ENCODE assay signal across 1 cellular context in the genomic region with DNA sequence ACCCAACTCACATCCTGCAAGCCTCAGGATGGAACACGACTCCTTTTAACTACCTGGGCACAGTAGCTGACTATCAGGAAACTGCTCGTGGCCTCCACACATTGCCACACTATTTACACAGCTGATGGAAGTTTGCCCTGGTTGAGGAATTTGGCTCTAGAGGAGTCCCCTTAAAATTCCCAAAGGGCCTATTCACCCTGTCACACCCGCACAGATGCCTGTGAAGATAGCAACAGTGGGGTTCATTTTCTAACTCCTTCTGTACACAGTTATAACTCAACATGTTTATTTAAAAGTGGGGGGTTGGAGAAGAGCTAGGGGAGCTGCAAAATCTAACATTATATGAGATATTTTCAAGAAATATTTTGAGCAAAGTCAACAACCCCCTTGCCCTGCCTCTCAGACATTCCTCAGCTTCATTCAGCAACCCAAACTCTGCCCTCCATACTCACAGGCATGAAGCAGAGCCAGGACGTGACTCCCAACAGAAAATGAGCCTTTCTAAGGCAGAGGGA.
A peak's percentile ranks its signal among the peaks of the same experiment; 100 is the strongest.
TF ChIP-seq lines count a peak whose summit lies in the region.

No MANE protein-coding gene starts in this region.

TF ChIP-seq in HepG2, 621 proteins besides CTCF, POLR2A, EP300 and RAD21 (continued from another document):
- TF ChIP-seq, protein P1, sequence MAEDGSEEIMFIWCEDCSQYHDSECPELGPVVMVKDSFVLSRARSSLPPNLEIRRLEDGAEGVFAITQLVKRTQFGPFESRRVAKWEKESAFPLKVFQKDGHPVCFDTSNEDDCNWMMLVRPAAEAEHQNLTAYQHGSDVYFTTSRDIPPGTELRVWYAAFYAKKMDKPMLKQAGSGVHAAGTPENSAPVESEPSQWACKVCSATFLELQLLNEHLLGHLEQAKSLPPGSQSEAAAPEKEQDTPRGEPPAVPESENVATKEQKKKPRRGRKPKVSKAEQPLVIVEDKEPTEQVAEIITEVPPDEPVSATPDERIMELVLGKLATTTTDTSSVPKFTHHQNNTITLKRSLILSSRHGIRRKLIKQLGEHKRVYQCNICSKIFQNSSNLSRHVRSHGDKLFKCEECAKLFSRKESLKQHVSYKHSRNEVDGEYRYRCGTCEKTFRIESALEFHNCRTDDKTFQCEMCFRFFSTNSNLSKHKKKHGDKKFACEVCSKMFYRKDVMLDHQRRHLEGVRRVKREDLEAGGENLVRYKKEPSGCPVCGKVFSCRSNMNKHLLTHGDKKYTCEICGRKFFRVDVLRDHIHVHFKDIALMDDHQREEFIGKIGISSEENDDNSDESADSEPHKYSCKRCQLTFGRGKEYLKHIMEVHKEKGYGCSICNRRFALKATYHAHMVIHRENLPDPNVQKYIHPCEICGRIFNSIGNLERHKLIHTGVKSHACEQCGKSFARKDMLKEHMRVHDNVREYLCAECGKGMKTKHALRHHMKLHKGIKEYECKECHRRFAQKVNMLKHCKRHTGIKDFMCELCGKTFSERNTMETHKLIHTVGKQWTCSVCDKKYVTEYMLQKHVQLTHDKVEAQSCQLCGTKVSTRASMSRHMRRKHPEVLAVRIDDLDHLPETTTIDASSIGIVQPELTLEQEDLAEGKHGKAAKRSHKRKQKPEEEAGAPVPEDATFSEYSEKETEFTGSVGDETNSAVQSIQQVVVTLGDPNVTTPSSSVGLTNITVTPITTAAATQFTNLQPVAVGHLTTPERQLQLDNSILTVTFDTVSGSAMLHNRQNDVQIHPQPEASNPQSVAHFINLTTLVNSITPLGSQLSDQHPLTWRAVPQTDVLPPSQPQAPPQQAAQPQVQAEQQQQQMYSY (CRISPR knock-in tag; IDR thresholded peaks at IDR 0.05), result no peak
- TF ChIP-seq ZNF768 (CRISPR knock-in tag; IDR thresholded peaks at IDR 0.05), result no peak
- TF ChIP-seq, protein P2, sequence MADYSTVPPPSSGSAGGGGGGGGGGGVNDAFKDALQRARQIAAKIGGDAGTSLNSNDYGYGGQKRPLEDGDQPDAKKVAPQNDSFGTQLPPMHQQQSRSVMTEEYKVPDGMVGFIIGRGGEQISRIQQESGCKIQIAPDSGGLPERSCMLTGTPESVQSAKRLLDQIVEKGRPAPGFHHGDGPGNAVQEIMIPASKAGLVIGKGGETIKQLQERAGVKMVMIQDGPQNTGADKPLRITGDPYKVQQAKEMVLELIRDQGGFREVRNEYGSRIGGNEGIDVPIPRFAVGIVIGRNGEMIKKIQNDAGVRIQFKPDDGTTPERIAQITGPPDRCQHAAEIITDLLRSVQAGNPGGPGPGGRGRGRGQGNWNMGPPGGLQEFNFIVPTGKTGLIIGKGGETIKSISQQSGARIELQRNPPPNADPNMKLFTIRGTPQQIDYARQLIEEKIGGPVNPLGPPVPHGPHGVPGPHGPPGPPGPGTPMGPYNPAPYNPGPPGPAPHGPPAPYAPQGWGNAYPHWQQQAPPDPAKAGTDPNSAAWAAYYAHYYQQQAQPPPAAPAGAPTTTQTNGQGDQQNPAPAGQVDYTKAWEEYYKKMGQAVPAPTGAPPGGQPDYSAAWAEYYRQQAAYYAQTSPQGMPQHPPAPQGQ (CRISPR knock-in tag; IDR thresholded peaks at IDR 0.05; ENCODE audit: borderline replicate concordance), result no peak
- TF ChIP-seq TMF1 (CRISPR knock-in tag; IDR thresholded peaks at IDR 0.05; ENCODE audit: low read depth), result no peak
- peak; percentile 44; the same call in 1 of the 2 replicates for TF ChIP-seq HNF4G (IDR thresholded peaks at IDR 0.05; ENCODE audit: borderline replicate concordance, low read depth, low read length)
- TF ChIP-seq HNF4G (CRISPR knock-in tag; IDR thresholded peaks at IDR 0.05; ENCODE audit: borderline replicate concordance, low read depth), result no peak
- TF ChIP-seq, protein P3, sequence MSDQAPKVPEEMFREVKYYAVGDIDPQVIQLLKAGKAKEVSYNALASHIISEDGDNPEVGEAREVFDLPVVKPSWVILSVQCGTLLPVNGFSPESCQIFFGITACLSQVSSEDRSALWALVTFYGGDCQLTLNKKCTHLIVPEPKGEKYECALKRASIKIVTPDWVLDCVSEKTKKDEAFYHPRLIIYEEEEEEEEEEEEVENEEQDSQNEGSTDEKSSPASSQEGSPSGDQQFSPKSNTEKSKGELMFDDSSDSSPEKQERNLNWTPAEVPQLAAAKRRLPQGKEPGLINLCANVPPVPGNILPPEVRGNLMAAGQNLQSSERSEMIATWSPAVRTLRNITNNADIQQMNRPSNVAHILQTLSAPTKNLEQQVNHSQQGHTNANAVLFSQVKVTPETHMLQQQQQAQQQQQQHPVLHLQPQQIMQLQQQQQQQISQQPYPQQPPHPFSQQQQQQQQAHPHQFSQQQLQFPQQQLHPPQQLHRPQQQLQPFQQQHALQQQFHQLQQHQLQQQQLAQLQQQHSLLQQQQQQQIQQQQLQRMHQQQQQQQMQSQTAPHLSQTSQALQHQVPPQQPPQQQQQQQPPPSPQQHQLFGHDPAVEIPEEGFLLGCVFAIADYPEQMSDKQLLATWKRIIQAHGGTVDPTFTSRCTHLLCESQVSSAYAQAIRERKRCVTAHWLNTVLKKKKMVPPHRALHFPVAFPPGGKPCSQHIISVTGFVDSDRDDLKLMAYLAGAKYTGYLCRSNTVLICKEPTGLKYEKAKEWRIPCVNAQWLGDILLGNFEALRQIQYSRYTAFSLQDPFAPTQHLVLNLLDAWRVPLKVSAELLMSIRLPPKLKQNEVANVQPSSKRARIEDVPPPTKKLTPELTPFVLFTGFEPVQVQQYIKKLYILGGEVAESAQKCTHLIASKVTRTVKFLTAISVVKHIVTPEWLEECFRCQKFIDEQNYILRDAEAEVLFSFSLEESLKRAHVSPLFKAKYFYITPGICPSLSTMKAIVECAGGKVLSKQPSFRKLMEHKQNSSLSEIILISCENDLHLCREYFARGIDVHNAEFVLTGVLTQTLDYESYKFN (CRISPR knock-in tag; conservative IDR thresholded peaks at IDR 0.05), result no peak
- no peak for TF ChIP-seq PAWR (CRISPR knock-in tag; IDR thresholded peaks at IDR 0.05; ENCODE audit: borderline replicate concordance)
- no peak for TF ChIP-seq FOXA1 (IDR thresholded peaks at IDR 0.05)
- 0 out of 2 replicates have a peak, but pooled peaks have one; percentile 42 for TF ChIP-seq FOXA1 (CRISPR knock-in tag; IDR thresholded peaks at IDR 0.05)
- TF ChIP-seq, protein P4, sequence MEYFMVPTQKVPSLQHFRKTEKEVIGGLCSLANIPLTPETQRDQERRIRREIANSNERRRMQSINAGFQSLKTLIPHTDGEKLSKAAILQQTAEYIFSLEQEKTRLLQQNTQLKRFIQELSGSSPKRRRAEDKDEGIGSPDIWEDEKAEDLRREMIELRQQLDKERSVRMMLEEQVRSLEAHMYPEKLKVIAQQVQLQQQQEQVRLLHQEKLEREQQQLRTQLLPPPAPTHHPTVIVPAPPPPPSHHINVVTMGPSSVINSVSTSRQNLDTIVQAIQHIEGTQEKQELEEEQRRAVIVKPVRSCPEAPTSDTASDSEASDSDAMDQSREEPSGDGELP (IDR thresholded peaks at IDR 0.05; ENCODE audit: borderline replicate concordance, low read depth), result peak; percentile 79
- no peak for TF ChIP-seq ZFP36L2 (CRISPR knock-in tag; IDR thresholded peaks at IDR 0.05)
- no peak for TF ChIP-seq ZNF7 (CRISPR knock-in tag; IDR thresholded peaks at IDR 0.05)
TF ChIP-seq in HepG2: peak in this region for 3.
